Comparison of ENCODE assay signal across 20 cellular contexts in genomic region chr2:148882051-148882450, GRCh38.
"Had no signal": no experiment of that assay in that cellular context is flagged by ENCODE, and none has a peak within 500 bp of the region (broad histone marks: within the 10 kb centered on the region; RNA-seq: fewer than 3 reads in every experiment).

No MANE protein-coding gene starts in this region.

- H3K27me3 Mint-ChIP-seq: progenitor cell of endocrine pancreas had no signal

- H3K27ac ChIP-seq: coronary artery, esophagus muscularis mucosa, gastroesophageal sphincter, left ventricle myocardium inferior, lower lobe of right lung, pancreas had no signal

- H3K4me3 ChIP-seq: coronary artery, dorsolateral prefrontal cortex, esophagus muscularis mucosa, gastroesophageal sphincter, left ventricle myocardium inferior, lower lobe of right lung, pancreas had no signal

- H3K36me3 ChIP-seq: esophagus muscularis mucosa, gastroesophageal sphincter, left ventricle myocardium inferior, lower lobe of right lung, pancreas had no signal

- H3K4me3 Mint-ChIP-seq: memory B cell; nephron; stimulated activated naive B cell treated with anti-CD40 and anti-IgM and Interleukin-4, amounts not matched to agents 10 μg/mL and 1 μg/mL and 100 μg/mL, for 72 hours; stimulated activated naive CD8-positive, alpha-beta T cell treated with anti-CD3 and anti-CD28 coated beads, Interleukin-15, amount 100 ng/mL, for 72 hours had no signal

- H3K27ac Mint-ChIP-seq: memory B cell; nephron; progenitor cell of endocrine pancreas; stimulated activated naive B cell treated with anti-CD40 and anti-IgM and Interleukin-4, amounts not matched to agents 10 μg/mL and 1 μg/mL and 100 μg/mL, for 72 hours; stimulated activated naive CD8-positive, alpha-beta T cell treated with anti-CD3 and anti-CD28 coated beads, Interleukin-15, amount 100 ng/mL, for 72 hours had no signal

- ATAC-seq: gastroesophageal sphincter; left cardiac atrium; lower lobe of right lung; pancreas; right cardiac atrium; stimulated activated naive B cell treated with anti-CD40 and anti-IgM and Interleukin-4, amounts not matched to agents 10 μg/mL and 1 μg/mL and 100 μg/mL, for 72 hours; stimulated activated naive CD8-positive, alpha-beta T cell treated with anti-CD3 and anti-CD28 coated beads, Interleukin-15, amount 100 ng/mL, for 72 hours had no signal

- H3K4me1 ChIP-seq: lower lobe of right lung, pancreas had no signal

- H3K9me3 ChIP-seq: pancreas had no signal

- DNase-seq: dorsolateral prefrontal cortex; effector CD8-positive, alpha-beta T cell; kidney; left cardiac atrium; left ventricle myocardium inferior; lower lobe of right lung; midbrain; occipital lobe; pancreas; right cardiac atrium; stimulated activated CD4-positive, alpha-beta T cell treated with anti-CD3 and anti-CD28 coated beads, Interleukin-4, amount 100 ng/mL, for 24 hours; stimulated activated naive B cell treated with anti-CD40 and anti-IgM and Interleukin-4, amounts not matched to agents 10 μg/mL and 1 μg/mL and 100 μg/mL, for 72 hours; stimulated activated naive CD8-positive, alpha-beta T cell treated with anti-CD3 and anti-CD28 coated beads, Interleukin-15, amount 100 ng/mL, for 72 hours; trophoblast cell had no signal

- H3K27me3 ChIP-seq: dorsolateral prefrontal cortex, pancreas had no signal
